In genomic region chr13:27117158-27117557, GRCh38 we compare ENCODE assay signal across 23 cellular contexts. TPM values are rescaled to one million over a fixed set of nuclear protein-coding genes. Genes with fewer than 3 reads are reported as not detected.
DNase-seq lines count a peak whose midpoint lies in the region; ATAC-seq and TF ChIP-seq lines count a peak whose summit lies in the region.
"Had no signal": no experiment of that assay in that cellular context is flagged by ENCODE, and none has a peak within 500 bp of the region (broad histone marks: within the 10 kb centered on the region; RNA-seq: fewer than 3 reads in every experiment).

No MANE protein-coding gene starts in this region.

- DNase-seq in NCI-H510A treated with DMSO at 0.1 percent for 48 hours (lab: John Stamatoyannopoulos, UW) (peak; percentile 13), NCI-H510A (lab: John Stamatoyannopoulos, UW) (no peak), adipocyte (ENCODE audit: low read depth) (peak; percentile 75), fibroblast of villous mesenchyme (ENCODE audit: low read depth) (peak; percentile 30), substantia nigra (lab: John Stamatoyannopoulos, UW) (no peak), HAP-1 (ENCODE audit: low spot score in 2 of 2) (no peak)
- no peak for DNase-seq in stimulated activated naive B cell treated with anti-CD40 and anti-IgM and Interleukin-4, amounts not matched to agents 10 μg/mL and 1 μg/mL and 100 μg/mL, for 72 hours
- DNase-seq: activated CD8-positive, alpha-beta memory T cell treated with anti-CD3 and anti-CD28 coated beads, Interleukin-2, amount 50 U/mL, for 48 hours; anterior cingulate cortex; GF-D8; hypothalamus; kidney; naive thymus-derived CD4-positive, alpha-beta T cell; NCI-H2081; NCI-H69; stimulated activated naive CD8-positive, alpha-beta T cell treated with anti-CD3 and anti-CD28 coated beads, Interleukin-15, amount 100 ng/mL, for 72 hours; T-helper 1 cell; upper lobe of left lung had no signal

- H3K4me1 ChIP-seq in adipocyte (ENCODE audit: control insufficient read depth, insufficient read depth, low read length): peaks cover 21% of the 10 kb centered on the region
- H3K4me1 ChIP-seq in HAP-1: no peaks in the 10 kb centered on the region
- H3K4me1 ChIP-seq: BLaER1 had no signal

- H3K27me3 Mint-ChIP-seq in stimulated activated naive B cell treated with anti-CD40 and anti-IgM and Interleukin-4, amounts not matched to agents 10 μg/mL and 1 μg/mL and 100 μg/mL, for 72 hours: no peaks in the 10 kb centered on the region
- H3K27me3 Mint-ChIP-seq: naive thymus-derived CD4-positive, alpha-beta T cell; stimulated activated naive CD8-positive, alpha-beta T cell treated with anti-CD3 and anti-CD28 coated beads, Interleukin-15, amount 100 ng/mL, for 72 hours had no signal

- H3K9me3 Mint-ChIP-seq in stimulated activated naive B cell treated with anti-CD40 and anti-IgM and Interleukin-4, amounts not matched to agents 10 μg/mL and 1 μg/mL and 100 μg/mL, for 72 hours: peaks cover 0 to 3% of the 10 kb centered on the region in 2 donors

- H3K27ac Mint-ChIP-seq in stimulated activated naive B cell treated with anti-CD40 and anti-IgM and Interleukin-4, amounts not matched to agents 10 μg/mL and 1 μg/mL and 100 μg/mL, for 72 hours: peak overlapping the region; percentile 7

- H3K4me3 ChIP-seq in adipocyte (ENCODE audit: low read length) (no peak overlapping the region), fibroblast of villous mesenchyme (ENCODE audit: low read depth, low read length) (no peak overlapping the region), HAP-1 (no peak overlapping the region)
- H3K4me3 ChIP-seq: BLaER1, GM12878, skin epidermis, upper lobe of left lung had no signal

- H3K9me3 ChIP-seq in adipocyte (ENCODE audit: control insufficient read depth, low read length): no peaks in the 10 kb centered on the region
- no peaks in the 10 kb centered on the region; the same call in 1 of the 2 replicates for H3K9me3 ChIP-seq in HAP-1
- H3K9me3 ChIP-seq: upper lobe of left lung had no signal

- H3K9ac ChIP-seq in adipocyte (ENCODE audit: low read length): no peak overlapping the region
- H3K9ac ChIP-seq: BLaER1, KMS-11 had no signal

- H3K4me1 Mint-ChIP-seq in stimulated activated naive B cell treated with anti-CD40 and anti-IgM and Interleukin-4, amounts not matched to agents 10 μg/mL and 1 μg/mL and 100 μg/mL, for 72 hours: peaks cover 39 to 68% of the 10 kb centered on the region in 2 donors

- no peak for TF ChIP-seq CTCF in fibroblast of villous mesenchyme (IDR thresholded peaks at IDR 0.05; ENCODE audit: insufficient read depth, low read depth, low read length)

- H3K36me3 Mint-ChIP-seq in stimulated activated naive B cell treated with anti-CD40 and anti-IgM and Interleukin-4, amounts not matched to agents 10 μg/mL and 1 μg/mL and 100 μg/mL, for 72 hours: peaks cover 28 to 46% of the 10 kb centered on the region in 2 donors

- no peak overlapping the region for H3K4me3 Mint-ChIP-seq in stimulated activated naive B cell treated with anti-CD40 and anti-IgM and Interleukin-4, amounts not matched to agents 10 μg/mL and 1 μg/mL and 100 μg/mL, for 72 hours
- H3K4me3 Mint-ChIP-seq: stimulated activated naive CD8-positive, alpha-beta T cell treated with anti-CD3 and anti-CD28 coated beads, Interleukin-15, amount 100 ng/mL, for 72 hours had no signal

- H3K27me3 ChIP-seq in adipocyte (replicated peaks; ENCODE audit: control insufficient read depth, insufficient read depth, low read length): no peaks in the 10 kb centered on the region
- H3K27me3 ChIP-seq in HAP-1 (ENCODE audit: low read depth): no peaks in the 10 kb centered on the region
- H3K27me3 ChIP-seq: BLaER1, upper lobe of left lung had no signal

- in situ Hi-C loops in HAP-1 (cut with MboI; ENCODE audit: low sequenced_read_pairs): no loop called here

- no peak for ATAC-seq in stimulated activated naive B cell treated with anti-CD40 and anti-IgM and Interleukin-4, amounts not matched to agents 10 μg/mL and 1 μg/mL and 100 μg/mL, for 72 hours (replicated peaks)
- no peak for ATAC-seq in GM19324 (IDR thresholded peaks at IDR 0.05; ENCODE audit: low FRiP score, unreplicated experiment)
- ATAC-seq: GM12878; naive thymus-derived CD4-positive, alpha-beta T cell; stimulated activated naive CD8-positive, alpha-beta T cell treated with anti-CD3 and anti-CD28 coated beads, Interleukin-15, amount 100 ng/mL, for 72 hours had no signal

- no peak overlapping the region for H3K27ac ChIP-seq in substantia nigra (ENCODE audit: low read depth, low read length, poor library complexity, severe bottlenecking)
- H3K27ac ChIP-seq: BLaER1, KMS-11, skin epidermis, upper lobe of left lung had no signal

- H3K36me3 ChIP-seq in adipocyte (ENCODE audit: control insufficient read depth, insufficient read depth, low read length, severe bottlenecking) (peaks cover 17% of the 10 kb centered on the region), HAP-1 (replicated peaks) (no peaks in the 10 kb centered on the region)

RNA-seq across cellular contexts. Expression of gene USP12, which starts 54.5 kb away (rescaled TPM):
- total RNA-seq in fibroblast of villous mesenchyme: 13.9 and 19.0 TPM in 2 replicates

Comparison
In these comparisons a context has a peak if more than half of its experiments do, and no peak if none do; other contexts are left out.
1. DNase-seq: peak in NCI-H510A treated with DMSO at 0.1 percent for 48 hours (single experiment), adipocyte (single experiment) and fibroblast of villous mesenchyme (single experiment); none in NCI-H510A (single experiment), stimulated activated naive B cell treated with anti-CD40 and anti-IgM and Interleukin-4, amounts not matched to agents 10 μg/mL and 1 μg/mL and 100 μg/mL, for 72 hours (single experiment), substantia nigra (0 of 49) and HAP-1 (0 of 2).